9 cellular contexts compared by ENCODE assay signal in genomic region chr1:15885269-15885668, GRCh38. TPM values are rescaled to one million over a fixed set of nuclear protein-coding genes. Genes with fewer than 3 reads are reported as not detected.
DNase-seq lines count a peak whose midpoint lies in the region; ATAC-seq and TF ChIP-seq lines count a peak whose summit lies in the region.
"Had no signal": no experiment of that assay in that cellular context is flagged by ENCODE, and none has a peak within 500 bp of the region (broad histone marks: within the 10 kb centered on the region; RNA-seq: fewer than 3 reads in every experiment).

No MANE protein-coding gene starts in this region.

- H3K4me1 Mint-ChIP-seq in neural crest cell: peaks cover 26% of the 10 kb centered on the region
- peaks cover 33% of the 10 kb centered on the region for H3K4me1 Mint-ChIP-seq in activated CD4-positive, alpha-beta T cell treated with anti-CD3 and anti-CD28 coated beads, Interleukin-2, amount 10 ng/mL, durations not matched to agents 24 days and 14 days

- H3K27me3 ChIP-seq in Karpas-422 (ENCODE audit: low read length): no peaks in the 10 kb centered on the region
- H3K27me3 ChIP-seq in duodenal mucosa (ENCODE audit: control insufficient read depth in 1 of 2, insufficient read depth in 2 of 2, low read length in 2 of 2): no peaks in the 10 kb centered on the region

- no peaks in the 10 kb centered on the region for H3K27me3 Mint-ChIP-seq in neural crest cell (ENCODE audit: low read depth)
- no peaks in the 10 kb centered on the region for H3K27me3 Mint-ChIP-seq in activated CD4-positive, alpha-beta T cell treated with anti-CD3 and anti-CD28 coated beads, Interleukin-2, amount 10 ng/mL, durations not matched to agents 24 days and 14 days

- DNase-seq in AG10803 (ENCODE audit: low read depth) (no peak), Karpas-422 (no peak), neural crest cell (ENCODE audit: low read depth, low spot score) (no peak), NCI-H510A (lab: John Stamatoyannopoulos, UW) (no peak)
- DNase-seq in activated CD4-positive, alpha-beta T cell treated with anti-CD3 and anti-CD28 coated beads, Interleukin-2, amount 10 ng/mL, durations not matched to agents 24 days and 14 days: no peak
- DNase-seq: activated CD4-positive, alpha-beta T cell treated with anti-CD3 and anti-CD28 coated beads for 1 hour had no signal

- H3K9ac ChIP-seq in Karpas-422 (ENCODE audit: low read length): peak overlapping the region; percentile 51
- H3K9ac ChIP-seq in duodenal mucosa (ENCODE audit: low read depth in 1 of 2, low read length in 2 of 2): peak overlapping the region; percentile 27 to 62

- H3K4me3 ChIP-seq in AG10803 (ENCODE audit: low read length): peak overlapping the region; percentile 21
- H3K4me3 ChIP-seq in Karpas-422 (ENCODE audit: low read length): peak overlapping the region; percentile 50; the same call in 1 of the 2 replicates
- peak overlapping the region; percentile 57 to 67 for H3K4me3 ChIP-seq in duodenal mucosa (ENCODE audit: low read depth in 1 of 2, low read length in 2 of 2)

- TF ChIP-seq CTCF in AG10803 (conservative IDR thresholded peaks at IDR 0.05; ENCODE audit: low read length) (no peak), neural crest cell (conservative IDR thresholded peaks at IDR 0.05) (no peak)

- peak overlapping the region; percentile 71 for H3K27ac Mint-ChIP-seq in neural crest cell (ENCODE audit: unreplicated experiment)
- H3K27ac Mint-ChIP-seq in activated CD4-positive, alpha-beta T cell treated with anti-CD3 and anti-CD28 coated beads, Interleukin-2, amount 10 ng/mL, durations not matched to agents 24 days and 14 days: no peak overlapping the region

- peaks cover 60% of the 10 kb centered on the region for H3K4me1 ChIP-seq in Karpas-422 (ENCODE audit: low read length)
- peaks cover 18 to 19% of the 10 kb centered on the region in 2 donors for H3K4me1 ChIP-seq in duodenal mucosa (ENCODE audit: control insufficient read depth in 1 of 2, insufficient read depth in 2 of 2, low read length in 2 of 2)

- peak overlapping the region; percentile 56 for H3K27ac ChIP-seq in Karpas-422 (ENCODE audit: low read length)
- H3K27ac ChIP-seq in duodenal mucosa (ENCODE audit: low read depth, low read length): no peak overlapping the region

- no peak overlapping the region for H3K4me3 Mint-ChIP-seq in neural crest cell
- H3K4me3 Mint-ChIP-seq in activated CD4-positive, alpha-beta T cell treated with anti-CD3 and anti-CD28 coated beads, Interleukin-2, amount 10 ng/mL, durations not matched to agents 24 days and 14 days: no peak overlapping the region

- H3K36me3 Mint-ChIP-seq in neural crest cell (ENCODE audit: low read depth): peaks cover 2% of the 10 kb centered on the region
- peaks cover 27% of the 10 kb centered on the region for H3K36me3 Mint-ChIP-seq in activated CD4-positive, alpha-beta T cell treated with anti-CD3 and anti-CD28 coated beads, Interleukin-2, amount 10 ng/mL, durations not matched to agents 24 days and 14 days (ENCODE audit: low read depth)

- H3K9me2 ChIP-seq in Karpas-422 (replicated peaks; ENCODE audit: insufficient read depth, low read length): no peaks in the 10 kb centered on the region

- H2AFZ ChIP-seq in Karpas-422 (ENCODE audit: low read length): no peak overlapping the region

- ATAC-seq in HG02852 (IDR thresholded peaks at IDR 0.05; ENCODE audit: unreplicated experiment): no peak
- ATAC-seq in HG02642 (IDR thresholded peaks at IDR 0.05; ENCODE audit: poor library complexity, unreplicated experiment): no peak

- H3K9me3 ChIP-seq in Karpas-422 (ENCODE audit: low read length) (no peaks in the 10 kb centered on the region), duodenal mucosa (ENCODE audit: control insufficient read depth in 1 of 2, low read length in 2 of 2) (no peaks in the 10 kb centered on the region)

- no peaks in the 10 kb centered on the region for H4K20me1 ChIP-seq in Karpas-422 (ENCODE audit: insufficient read depth, low read depth, low read length)

- H3K36me3 ChIP-seq in Karpas-422 (ENCODE audit: insufficient read depth, low read length) (0 out of 2 replicates have a peak, but pooled peaks cover 3% of the 10 kb centered on the region), duodenal mucosa (ENCODE audit: control insufficient read depth in 1 of 2, insufficient read depth in 2 of 2, low read length in 2 of 2) (peaks cover 2 to 9% of the 10 kb centered on the region in 2 donors)

- H3K9me3 Mint-ChIP-seq in neural crest cell: no peaks in the 10 kb centered on the region
- H3K9me3 Mint-ChIP-seq in activated CD4-positive, alpha-beta T cell treated with anti-CD3 and anti-CD28 coated beads, Interleukin-2, amount 10 ng/mL, durations not matched to agents 24 days and 14 days: no peaks in the 10 kb centered on the region

- intact Hi-C loops in activated CD4-positive, alpha-beta T cell treated with anti-CD3 and anti-CD28 coated beads, Interleukin-2, amount 10 ng/mL, durations not matched to agents 24 days and 14 days (cut with micrococcal nuclease): no loop called here

- peak overlapping the region; percentile 68 for H3K4me2 ChIP-seq in Karpas-422 (ENCODE audit: low read depth, low read length, poor library complexity, severe bottlenecking)

- H3K79me2 ChIP-seq in Karpas-422 (ENCODE audit: low read length): peaks cover 94% of the 10 kb centered on the region

RNA-seq across cellular contexts. Expression of gene SPEN, which starts 37.8 kb away (rescaled TPM):
- 17.9 and 26.8 TPM in 2 replicates for total RNA-seq in Karpas-422 (2014; rRNA removed; shearing (Covaris generic); ENCODE audit: low replicate concordance)
- total RNA-seq in neural crest cell: 66.5 and 69.4 TPM in 2 replicates
- total RNA-seq in activated CD4-positive, alpha-beta T cell treated with anti-CD3 and anti-CD28 coated beads, Interleukin-2, amount 10 ng/mL, durations not matched to agents 24 days and 14 days: 89.1 and 94.1 TPM in 2 replicates
